8 cellular contexts compared by ENCODE assay signal in genomic region chr2:46364797-46365457, GRCh38.
DNase-seq lines count a peak whose midpoint lies in the region; ATAC-seq and TF ChIP-seq lines count a peak whose summit lies in the region.

No MANE protein-coding gene starts in this region.

- peaks cover 14% of the 10 kb centered on the region for H3K4me1 Mint-ChIP-seq in progenitor cell of endocrine pancreas (ENCODE audit: low read depth)

- TF ChIP-seq CTCF in AG04450 (IDR thresholded peaks at IDR 0.05; ENCODE audit: low read depth, low read length) (peak; percentile 81), WI38 (IDR thresholded peaks at IDR 0.05; ENCODE audit: low read depth, low read length) (peak; percentile 38), progenitor cell of endocrine pancreas (IDR thresholded peaks at IDR 0.05; ENCODE audit: unreplicated experiment) (peak; percentile 85)

- H3K27ac Mint-ChIP-seq in progenitor cell of endocrine pancreas: no peak overlapping the region

- H3K4me3 Mint-ChIP-seq in progenitor cell of endocrine pancreas (ENCODE audit: low read depth): no peak overlapping the region

- no peaks in the 10 kb centered on the region for H3K36me3 Mint-ChIP-seq in progenitor cell of endocrine pancreas (ENCODE audit: insufficient read depth)

- POLR2A ChIA-PET in AG04450 (lab: Yijun Ruan, JAX): no interaction called here

- CTCF ChIA-PET in AG04450 (lab: Charles Lee): interaction anchor here (1.5 to 3.8 kb wide), 5 partner anchors 99 to 372 kb away, joined by 6 to 30 read pairs (median 8); no protein-coding TSS in a partner anchor

- no peak overlapping the region for H3K27ac ChIP-seq in AG04450 (ENCODE audit: low read depth, low read length)

- DNase-seq in AG04450 (ENCODE audit: low read depth, low spot score) (peak; percentile 20), GM03348 (ENCODE audit: low spot score) (peak; percentile 78), NCI-H1694 treated with DMSO at 0.1 percent for 48 hours (lab: John Stamatoyannopoulos, UW) (peak; percentile 63), foreskin melanocyte (peak; percentile 64), progenitor cell of endocrine pancreas (ENCODE audit: low spot score, unreplicated experiment) (no peak)

- no peak overlapping the region for H3K4me3 ChIP-seq in AG04450 (ENCODE audit: low read depth, low read length)
- H3K4me3 ChIP-seq in WI38 (ENCODE audit: low read depth, low read length): no peak overlapping the region

- no peaks in the 10 kb centered on the region for H3K27me3 ChIP-seq in AG04450 (ENCODE audit: control insufficient read depth, insufficient read depth, low read length)

- no peak for ATAC-seq in HG03108 (IDR thresholded peaks at IDR 0.05; ENCODE audit: unreplicated experiment)
- ATAC-seq in HG02623 (IDR thresholded peaks at IDR 0.05; ENCODE audit: unreplicated experiment): no peak

- no peaks in the 10 kb centered on the region for H3K9me3 ChIP-seq in AG04450 (ENCODE audit: control insufficient read depth, insufficient read depth, low read length)

- no peaks in the 10 kb centered on the region for H3K9me3 Mint-ChIP-seq in progenitor cell of endocrine pancreas (ENCODE audit: low read depth)

- H3K27me3 Mint-ChIP-seq in progenitor cell of endocrine pancreas: peaks cover 16% of the 10 kb centered on the region
